In genomic region chr7:119664601-119665000, GRCh38 we compare ENCODE assay signal across 14 cellular contexts.
DNase-seq lines count a peak whose midpoint lies in the region; ATAC-seq, FAIRE-seq and TF ChIP-seq lines count a peak whose summit lies in the region.
"Had no signal": no experiment of that assay in that cellular context is flagged by ENCODE, and none has a peak within 500 bp of the region (broad histone marks: within the 10 kb centered on the region; RNA-seq: fewer than 3 reads in every experiment).

No MANE protein-coding gene starts in this region.

- FAIRE-seq in A549 (lab: Jason Lieb, UNC): no peak

- ATAC-seq in A549: peak; percentile 33 to 43; a peak in 1 of 6 replicates

- CTCF ChIA-PET in A549 (lab: Yijun Ruan, JAX): no interaction called here

- H3K27ac ChIP-seq in A549 (no peak overlapping the region), brain microvascular endothelial cell (peak overlapping the region; percentile 73)
- H3K27ac ChIP-seq: hepatocyte, parathyroid adenoma had no signal

- in situ Hi-C loops in brain microvascular endothelial cell (cut with HindIII; ENCODE audit: low pct_ligation_motif_present, low sequenced_read_pairs): no loop called here

- TF ChIP-seq CTCF in A549 (IDR thresholded peaks at IDR 0.05) (no peak), brain microvascular endothelial cell (IDR thresholded peaks at IDR 0.05; ENCODE audit: low read depth, low read length, missing control alignments) (no peak)

- 0% methylated on average over 1 of the region's 1 CpG for WGBS in A549 (ENCODE audit: missing lambda C conversion rate)

- H3K4me1 ChIP-seq in A549: no peaks in the 10 kb centered on the region
- H3K4me1 ChIP-seq: parathyroid adenoma had no signal

- TF ChIP-seq EP300 in A549 (IDR thresholded peaks at IDR 0.05): no peak

- DNase-seq in A549 (ENCODE audit: low read depth in 1 of 2, low spot score in 1 of 2) (peak in 1 of 2 experiments; percentile 22), HT1080 (ENCODE audit: low read depth) (peak; percentile 86), brain microvascular endothelial cell (peak; percentile 68), iris pigment epithelial cell (ENCODE audit: low read depth) (peak; percentile 92), NCI-H1092 (lab: John Stamatoyannopoulos, UW) (no peak), NK-92 (lab: John Stamatoyannopoulos, UW; ENCODE audit: unreplicated experiment) (no peak)
- DNase-seq in activated effector memory CD4-positive, alpha-beta T cell treated with anti-CD3 and anti-CD28 coated beads, Interleukin-2, amount 50 U/mL, for 16 hours: no peak
- DNase-seq in activated CD4-positive, alpha-beta T cell treated with anti-CD3 and anti-CD28 coated beads, Interleukin-2, amount 50 U/mL, for 1 hour: no peak
- DNase-seq: activated CD8-positive, alpha-beta memory T cell treated with anti-CD3 and anti-CD28 coated beads, Interleukin-2, amount 50 U/mL, for 48 hours; activated naive CD8-positive, alpha-beta T cell treated with anti-CD3 and anti-CD28 coated beads, Interleukin-2, amount 10 ng/mL, durations not matched to agents 7 days and 5 days; NCI-H2107; stimulated activated CD4-positive, alpha-beta T cell treated with anti-CD3 and anti-CD28 coated beads, Interleukin-1b, Interleukin-23, amount 100 ng/mL, for 48 hours had no signal

- H3K4me3 ChIP-seq in A549: no peak overlapping the region
- no peak overlapping the region for H3K4me3 ChIP-seq in brain microvascular endothelial cell (ENCODE audit: low read depth, low read length)
- H3K4me3 ChIP-seq: hepatocyte had no signal

- peak overlapping the region; percentile 0; the same call in 1 of the 3 replicates for H3K4me2 ChIP-seq in A549
- H3K4me2 ChIP-seq: hepatocyte had no signal

- TF ChIP-seq RAD21 in A549 (conservative IDR thresholded peaks at IDR 0.05 in 1 of 2, IDR thresholded peaks at IDR 0.05 in 1 of 2): no peak

- POLR2A ChIA-PET in A549 (lab: Yijun Ruan, JAX): no interaction called here

- H3K9me3 ChIP-seq in A549: no peaks in the 10 kb centered on the region

- TF ChIP-seq POLR2A in A549 (IDR thresholded peaks at IDR 0.05; ENCODE audit: low read length): no peak

- no peaks in the 10 kb centered on the region for H3K36me3 ChIP-seq in brain microvascular endothelial cell (replicated peaks)

- no peaks in the 10 kb centered on the region for H3K27me3 ChIP-seq in brain microvascular endothelial cell (replicated peaks)
- H3K27me3 ChIP-seq: hepatocyte had no signal

TF ChIP-seq in A549, 52 proteins besides CTCF, POLR2A, EP300 and RAD21:
- TF ChIP-seq HDAC2 (IDR thresholded peaks at IDR 0.05): no peak
- no peak for TF ChIP-seq FOSL2 (IDR thresholded peaks at IDR 0.05)
- peak; percentile 29; the same call in 1 of the 2 replicates for TF ChIP-seq FOSL2 (CRISPR knock-in tag; IDR thresholded peaks at IDR 0.05)

Comparison
In these comparisons a context has a peak if more than half of its experiments do, and no peak if none do; other contexts are left out.
1. DNase-seq: peak in HT1080 (single experiment), brain microvascular endothelial cell (single experiment) and iris pigment epithelial cell (single experiment); none in NCI-H1092 (single experiment), NK-92 (single experiment), activated effector memory CD4-positive, alpha-beta T cell treated with anti-CD3 and anti-CD28 coated beads, Interleukin-2, amount 50 U/mL, for 16 hours (single experiment) and activated CD4-positive, alpha-beta T cell treated with anti-CD3 and anti-CD28 coated beads, Interleukin-2, amount 50 U/mL, for 1 hour (single experiment).